In genomic region chr4:1752284-1753041, GRCh38 we compare ENCODE assay signal across 11 cellular contexts. TPM values are rescaled to one million over a fixed set of nuclear protein-coding genes. Genes with fewer than 3 reads are reported as not detected.
DNase-seq lines count a peak whose midpoint lies in the region; ATAC-seq, FAIRE-seq and TF ChIP-seq lines count a peak whose summit lies in the region.
"Had no signal": no experiment of that assay in that cellular context is flagged by ENCODE, and none has a peak within 500 bp of the region (broad histone marks: within the 10 kb centered on the region; RNA-seq: fewer than 3 reads in every experiment).

No MANE protein-coding gene starts in this region.

- peak; percentile 75 for ATAC-seq in activated CD8-positive, alpha-beta T cell treated with anti-CD3 and anti-CD28 coated beads for 36 hours

- CTCF ChIA-PET in activated CD8-positive, alpha-beta T cell treated with anti-CD3 and anti-CD28 coated beads for 36 hours (lab: Charles Lee), result interaction anchor here (0.7 to 1.8 kb wide), 8 partner anchors 13 to 147 kb away, joined by 3 to 25 read pairs (median 3); no protein-coding TSS in a partner anchor

- peak overlapping the region; percentile 11 for H3K27ac Mint-ChIP-seq in activated CD8-positive, alpha-beta T cell treated with anti-CD3 and anti-CD28 coated beads for 36 hours
- H3K27ac Mint-ChIP-seq in glutamatergic neuron (ENCODE audit: unreplicated experiment), result no peak overlapping the region

- H3K9me3 Mint-ChIP-seq in activated CD8-positive, alpha-beta T cell treated with anti-CD3 and anti-CD28 coated beads for 36 hours, result no peaks in the 10 kb centered on the region
- peaks cover 2% of the 10 kb centered on the region for H3K9me3 Mint-ChIP-seq in glutamatergic neuron (ENCODE audit: unreplicated experiment)

- H3K36me3 Mint-ChIP-seq in activated CD8-positive, alpha-beta T cell treated with anti-CD3 and anti-CD28 coated beads for 36 hours (ENCODE audit: low read depth), result no peaks in the 10 kb centered on the region
- no peaks in the 10 kb centered on the region for H3K36me3 Mint-ChIP-seq in glutamatergic neuron (ENCODE audit: unreplicated experiment)

- H3K27me3 Mint-ChIP-seq in activated CD8-positive, alpha-beta T cell treated with anti-CD3 and anti-CD28 coated beads for 36 hours, result peaks cover 4% of the 10 kb centered on the region
- H3K27me3 Mint-ChIP-seq in glutamatergic neuron (ENCODE audit: unreplicated experiment), result peaks cover 1% of the 10 kb centered on the region

- H3K4me1 Mint-ChIP-seq in activated CD8-positive, alpha-beta T cell treated with anti-CD3 and anti-CD28 coated beads for 36 hours (ENCODE audit: low read depth), result peaks cover 4% of the 10 kb centered on the region
- no peaks in the 10 kb centered on the region for H3K4me1 Mint-ChIP-seq in glutamatergic neuron (ENCODE audit: low read depth, unreplicated experiment)

- TF ChIP-seq POLR2A in GM12891 (IDR thresholded peaks at IDR 0.05; ENCODE audit: low read depth, low read length), result no peak

- intact Hi-C loops in activated CD8-positive, alpha-beta T cell treated with anti-CD3 and anti-CD28 coated beads for 36 hours (cut with micrococcal nuclease), result no loop called here

- no peak for TF ChIP-seq CTCF in activated CD8-positive, alpha-beta T cell treated with anti-CD3 and anti-CD28 coated beads for 36 hours (IDR thresholded peaks at IDR 0.05)
- TF ChIP-seq CTCF in glutamatergic neuron (IDR thresholded peaks at IDR 0.05; ENCODE audit: partially characterized antibody, unreplicated experiment), result no peak

- POLR2A ChIA-PET in activated CD8-positive, alpha-beta T cell treated with anti-CD3 and anti-CD28 coated beads for 36 hours (lab: Charles Lee), result interaction anchor here (1.2 kb wide), 1 partner anchor 9 kb away, joined by 3 read pairs; no protein-coding TSS in a partner anchor

- no peak overlapping the region for H3K4me3 Mint-ChIP-seq in activated CD8-positive, alpha-beta T cell treated with anti-CD3 and anti-CD28 coated beads for 36 hours
- H3K4me3 Mint-ChIP-seq in glutamatergic neuron (ENCODE audit: unreplicated experiment), result no peak overlapping the region

- peak; percentile 70 for DNase-seq in 8988T
- DNase-seq in GM12891 (ENCODE audit: insufficient read length, low spot score), result no peak
- DNase-seq in activated CD8-positive, alpha-beta T cell treated with anti-CD3 and anti-CD28 coated beads for 36 hours, result peak; percentile 81
- peak; percentile 27 for DNase-seq in kidney tubule cell (ENCODE audit: low spot score)
- no peak for DNase-seq in DMS114 treated with DMSO at 0.1 percent for 48 hours (lab: John Stamatoyannopoulos, UW; ENCODE audit: unreplicated experiment)
- DNase-seq in glutamatergic neuron, result no peak
- no peak for DNase-seq in NCI-H2081 (lab: John Stamatoyannopoulos, UW)
- no peak for DNase-seq in amniotic stem cell (lab: John Stamatoyannopoulos, UW)
- DNase-seq: EL, head of caudate nucleus, posterior cingulate gyrus had no signal

- peak; percentile 55 for FAIRE-seq in GM12891 (lab: Jason Lieb, UNC)

TF ChIP-seq in GM12891, 5 proteins besides CTCF, POLR2A, EP300 and RAD21:
- TF ChIP-seq TAF1 (IDR thresholded peaks at IDR 0.05; ENCODE audit: low read depth, low read length) (no peak), POLR2AphosphoS5 (IDR thresholded peaks at IDR 0.05; ENCODE audit: low read depth, low read length) (no peak), POU2F2 (IDR thresholded peaks at IDR 0.05; ENCODE audit: low read depth, low read length) (no peak), PAX5 (IDR thresholded peaks at IDR 0.05; ENCODE audit: insufficient read depth, low read length, severe bottlenecking) (no peak), SPI1 (IDR thresholded peaks at IDR 0.05; ENCODE audit: low read depth, low read length) (no peak)

RNA-seq across cellular contexts. Expression of gene TACC3, which starts 31.1 kb away (rescaled TPM):
- 67.9 TPM for polyA plus RNA-seq in GM12891 (2012; ENCODE audit: low read depth, missing spikeins)
- total RNA-seq in activated CD8-positive, alpha-beta T cell treated with anti-CD3 and anti-CD28 coated beads for 36 hours, result 100 to 1,000 TPM; 190 to 200 TPM
- total RNA-seq in glutamatergic neuron (ENCODE audit: unreplicated experiment), result 23.0 TPM

RNA-seq across cellular contexts. Expression of gene TMEM129, which starts 31.3 kb away (rescaled TPM):
- polyA plus RNA-seq in GM12891 (2012; ENCODE audit: low read depth, missing spikeins), result 10.3 TPM
- total RNA-seq in activated CD8-positive, alpha-beta T cell treated with anti-CD3 and anti-CD28 coated beads for 36 hours, result 10 to 100 TPM; 17.8 to 18.2 TPM
- 23.8 TPM for total RNA-seq in glutamatergic neuron (ENCODE audit: unreplicated experiment)

RNA-seq across cellular contexts. Expression of gene SLBP, which starts 40.3 kb away (rescaled TPM):
- 58.6 TPM for polyA plus RNA-seq in GM12891 (2012; ENCODE audit: low read depth, missing spikeins)
- total RNA-seq in activated CD8-positive, alpha-beta T cell treated with anti-CD3 and anti-CD28 coated beads for 36 hours, result 100 to 1,000 TPM; 115 to 117 TPM
- 25.0 TPM for total RNA-seq in glutamatergic neuron (ENCODE audit: unreplicated experiment)

RNA-seq across cellular contexts. Expression of gene FGFR3, which starts 40.6 kb away (rescaled TPM):
- 0.04 TPM for polyA plus RNA-seq in GM12891 (2012; ENCODE audit: low read depth, missing spikeins)
- total RNA-seq in activated CD8-positive, alpha-beta T cell treated with anti-CD3 and anti-CD28 coated beads for 36 hours, result 1 to 10 TPM in 1 of 2 experiments, under 1 TPM in 1; 0.07 to 1.0 TPM
- 11.3 TPM for total RNA-seq in glutamatergic neuron (ENCODE audit: unreplicated experiment)

Comparison
In these comparisons a context has a peak if more than half of its experiments do, and no peak if none do; other contexts are left out.
1. DNase-seq: peak in 8988T (single experiment), activated CD8-positive, alpha-beta T cell treated with anti-CD3 and anti-CD28 coated beads for 36 hours (single experiment) and kidney tubule cell (single experiment); none in GM12891 (single experiment), DMS114 treated with DMSO at 0.1 percent for 48 hours (single experiment), glutamatergic neuron (single experiment), NCI-H2081 (0 of 2) and amniotic stem cell (single experiment).